In the genomic region with DNA sequence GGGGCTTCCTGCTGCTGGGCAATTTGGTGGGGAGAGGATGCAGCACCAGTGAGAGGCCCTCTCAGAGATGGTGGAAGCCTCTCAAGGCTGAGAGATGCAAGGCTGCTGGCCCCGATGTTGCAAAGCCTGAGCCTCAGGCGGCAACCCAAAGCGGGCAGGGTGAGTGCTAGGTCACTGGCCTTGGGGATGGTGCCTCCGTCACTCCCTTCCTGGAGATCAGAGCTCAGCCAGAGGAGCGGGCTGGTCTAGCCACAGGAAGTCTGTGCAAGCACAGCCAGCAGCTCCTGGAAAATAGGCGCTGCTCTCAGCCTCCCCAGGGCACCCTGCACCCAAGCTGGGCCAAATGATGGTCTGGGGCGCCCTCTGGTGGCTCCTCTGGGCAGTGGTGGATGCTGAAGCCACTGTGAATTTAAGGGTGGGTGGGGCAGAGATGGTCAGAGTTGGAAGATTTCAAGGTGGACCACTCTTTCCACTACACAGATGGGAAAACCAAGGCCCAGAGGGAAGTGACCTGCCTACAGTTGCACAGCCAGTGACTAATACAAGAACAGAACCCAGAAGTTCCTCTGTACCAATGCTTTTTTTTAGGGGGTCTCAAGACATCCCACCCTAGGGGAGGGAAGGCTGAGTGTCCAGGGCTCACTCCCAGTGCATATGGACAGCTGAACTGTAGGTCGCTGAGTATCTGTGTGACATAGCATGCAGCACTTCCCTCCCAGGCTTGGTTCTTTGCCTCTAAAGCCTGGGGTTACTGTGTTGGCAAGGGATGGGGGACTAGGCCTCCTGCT, we compare ENCODE assay signal across 8 cellular contexts. TPM values are rescaled to one million over a fixed set of nuclear protein-coding genes. Genes with fewer than 3 reads are reported as not detected.
DNase-seq lines count a peak whose midpoint lies in the region; ATAC-seq and TF ChIP-seq lines count a peak whose summit lies in the region.

No MANE protein-coding gene starts in this region.

- H3K9me3 ChIP-seq in left ventricle myocardium inferior (replicated peaks) = no peaks in the 10 kb centered on the region

- intact Hi-C loops in left ventricle myocardium inferior (cut with micrococcal nuclease) = loop anchor here (2.0 kb wide), 1 partner anchor 132 kb away; no protein-coding TSS in a partner anchor

- TF ChIP-seq CTCF in C4-2B (conservative IDR thresholded peaks at IDR 0.05) (peak; percentile 94), left ventricle myocardium inferior (IDR thresholded peaks at IDR 0.05; ENCODE audit: borderline replicate concordance) (peak; percentile 95), retinal pigment epithelial cell (conservative IDR thresholded peaks at IDR 0.05; ENCODE audit: low read depth, low read length) (peak; percentile 89)

- H3K4me3 ChIP-seq in left ventricle myocardium inferior = no peak overlapping the region
- H3K4me3 ChIP-seq in retinal pigment epithelial cell (ENCODE audit: low read length) = no peak overlapping the region

- no peaks in the 10 kb centered on the region for H3K27me3 ChIP-seq in left ventricle myocardium inferior (ENCODE audit: low read depth)

- H3K36me3 ChIP-seq in left ventricle myocardium inferior = no peaks in the 10 kb centered on the region

- H3K27ac ChIP-seq in C4-2B = no peak overlapping the region
- H3K27ac ChIP-seq in left ventricle myocardium inferior (replicated peaks) = no peak overlapping the region

- DNase-seq in NCI-H146 (lab: John Stamatoyannopoulos, UW) = peak; percentile 93
- peak; percentile 67 for DNase-seq in T-helper 22 cell (ENCODE audit: low read depth)
- peak; percentile 29 for DNase-seq in amniotic stem cell (lab: John Stamatoyannopoulos, UW)
- DNase-seq in left ventricle myocardium inferior = peak; percentile 84
- peak; percentile 12 for DNase-seq in retinal pigment epithelial cell (ENCODE audit: low read depth)

- peaks cover 6% of the 10 kb centered on the region for H3K4me1 ChIP-seq in left ventricle myocardium inferior

- ATAC-seq in GM21529 (IDR thresholded peaks at IDR 0.05; ENCODE audit: unreplicated experiment) (peak; percentile 63), GM18867 (IDR thresholded peaks at IDR 0.05; ENCODE audit: unreplicated experiment) (no peak)

RNA-seq across cellular contexts. Expression of a gene that starts 20.8 kb away (rescaled TPM):
- not detected for total RNA-seq in left ventricle myocardium inferior

Comparison
In these comparisons a context has a peak if more than half of its experiments do, and no peak if none do; other contexts are left out.
1. DNase-seq: peak in every context shown above with its lines; median percentile 93 in NCI-H146; 84 in left ventricle myocardium inferior; 67 in T-helper 22 cell; 29 in amniotic stem cell; 12 in retinal pigment epithelial cell.